ENCODE assay signal across 1 cellular context in genomic region chr2:173962583-173963110, GRCh38.
TF ChIP-seq lines count a peak whose summit lies in the region.

No MANE protein-coding gene starts in this region.

TF ChIP-seq in GM12878, 131 proteins besides CTCF, POLR2A, EP300 and RAD21 (continued from another document):
- TF ChIP-seq GATAD2B (conservative IDR thresholded peaks at IDR 0.05; ENCODE audit: low read depth) (no peak), ZBTB33 (IDR thresholded peaks at IDR 0.05) (no peak), MEF2B (IDR thresholded peaks at IDR 0.05; ENCODE audit: partially characterized antibody, poor library complexity, severe bottlenecking) (no peak), MYC (IDR thresholded peaks at IDR 0.05; ENCODE audit: insufficient read depth, insufficient read length, insufficient replicate concordance, low read length, severe bottlenecking) (no peak), ATF2 (IDR thresholded peaks at IDR 0.05; ENCODE audit: low read length) (peak; percentile 11; the same call in 1 of the 2 replicates), E2F8 (IDR thresholded peaks at IDR 0.05; ENCODE audit: low read depth, partially characterized antibody) (no peak), MTA2 (IDR thresholded peaks at IDR 0.05; ENCODE audit: low read depth) (no peak), HCFC1 (IDR thresholded peaks at IDR 0.05; ENCODE audit: low read length) (no peak), ATF7 (IDR thresholded peaks at IDR 0.05; ENCODE audit: low read depth) (0 out of 2 replicates have a peak, but pooled peaks have one; percentile 11), RAD51 (IDR thresholded peaks at IDR 0.05) (no peak), PML (IDR thresholded peaks at IDR 0.05; ENCODE audit: low read length) (0 out of 2 replicates have a peak, but pooled peaks have one; percentile 10), ZNF274 (IDR thresholded peaks at IDR 0.05; ENCODE audit: insufficient read depth, insufficient read length) (no peak), ZNF217 (IDR thresholded peaks at IDR 0.05) (no peak), SMARCA5 (IDR thresholded peaks at IDR 0.05) (no peak), SUZ12 (IDR thresholded peaks at IDR 0.05; ENCODE audit: unreplicated experiment) (no peak), IRF3 (IDR thresholded peaks at IDR 0.05) (no peak)
- TF ChIP-seq, protein P1, sequence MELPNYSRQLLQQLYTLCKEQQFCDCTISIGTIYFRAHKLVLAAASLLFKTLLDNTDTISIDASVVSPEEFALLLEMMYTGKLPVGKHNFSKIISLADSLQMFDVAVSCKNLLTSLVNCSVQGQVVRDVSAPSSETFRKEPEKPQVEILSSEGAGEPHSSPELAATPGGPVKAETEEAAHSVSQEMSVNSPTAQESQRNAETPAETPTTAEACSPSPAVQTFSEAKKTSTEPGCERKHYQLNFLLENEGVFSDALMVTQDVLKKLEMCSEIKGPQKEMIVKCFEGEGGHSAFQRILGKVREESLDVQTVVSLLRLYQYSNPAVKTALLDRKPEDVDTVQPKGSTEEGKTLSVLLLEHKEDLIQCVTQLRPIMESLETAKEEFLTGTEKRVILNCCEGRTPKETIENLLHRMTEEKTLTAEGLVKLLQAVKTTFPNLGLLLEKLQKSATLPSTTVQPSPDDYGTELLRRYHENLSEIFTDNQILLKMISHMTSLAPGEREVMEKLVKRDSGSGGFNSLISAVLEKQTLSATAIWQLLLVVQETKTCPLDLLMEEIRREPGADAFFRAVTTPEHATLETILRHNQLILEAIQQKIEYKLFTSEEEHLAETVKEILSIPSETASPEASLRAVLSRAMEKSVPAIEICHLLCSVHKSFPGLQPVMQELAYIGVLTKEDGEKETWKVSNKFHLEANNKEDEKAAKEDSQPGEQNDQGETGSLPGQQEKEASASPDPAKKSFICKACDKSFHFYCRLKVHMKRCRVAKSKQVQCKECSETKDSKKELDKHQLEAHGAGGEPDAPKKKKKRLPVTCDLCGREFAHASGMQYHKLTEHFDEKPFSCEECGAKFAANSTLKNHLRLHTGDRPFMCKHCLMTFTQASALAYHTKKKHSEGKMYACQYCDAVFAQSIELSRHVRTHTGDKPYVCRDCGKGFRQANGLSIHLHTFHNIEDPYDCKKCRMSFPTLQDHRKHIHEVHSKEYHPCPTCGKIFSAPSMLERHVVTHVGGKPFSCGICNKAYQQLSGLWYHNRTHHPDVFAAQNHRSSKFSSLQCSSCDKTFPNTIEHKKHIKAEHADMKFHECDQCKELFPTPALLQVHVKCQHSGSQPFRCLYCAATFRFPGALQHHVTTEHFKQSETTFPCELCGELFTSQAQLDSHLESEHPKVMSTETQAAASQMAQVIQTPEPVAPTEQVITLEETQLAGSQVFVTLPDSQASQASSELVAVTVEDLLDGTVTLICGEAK (IDR thresholded peaks at IDR 0.05; ENCODE audit: borderline replicate concordance): no peak
